In genomic region chr2:58035352-58035751, GRCh38 we compare ENCODE assay signal across 16 cellular contexts. TPM values are rescaled to one million over a fixed set of nuclear protein-coding genes. Genes with fewer than 3 reads are reported as not detected.
DNase-seq lines count a peak whose midpoint lies in the region; ATAC-seq and TF ChIP-seq lines count a peak whose summit lies in the region.
"Had no signal": no experiment of that assay in that cellular context is flagged by ENCODE, and none has a peak within 500 bp of the region (broad histone marks: within the 10 kb centered on the region; RNA-seq: fewer than 3 reads in every experiment).

No MANE protein-coding gene starts in this region.

- no peaks in the 10 kb centered on the region for H3K27me3 ChIP-seq in naive thymus-derived CD4-positive, alpha-beta T cell (ENCODE audit: control insufficient read depth in 2 of 2, insufficient read depth in 2 of 2, low read length in 2 of 2)
- H3K27me3 ChIP-seq: hepatocyte had no signal

- peaks cover 0 to 7% (median 4%) of the 10 kb centered on the region in 11 donors for H3K9me3 Mint-ChIP-seq in naive thymus-derived CD4-positive, alpha-beta T cell

- H3K4me3 ChIP-seq in naive thymus-derived CD4-positive, alpha-beta T cell (ENCODE audit: low read length), result no peak overlapping the region
- H3K4me3 ChIP-seq: hepatocyte had no signal

- H3K4me1 Mint-ChIP-seq in naive thymus-derived CD4-positive, alpha-beta T cell, result peaks cover 0 to 6% (median 0%) of the 10 kb centered on the region in 7 donors
- H3K4me1 Mint-ChIP-seq: CD8-positive, alpha-beta memory T cell had no signal

- H3K9me3 ChIP-seq in naive thymus-derived CD4-positive, alpha-beta T cell (ENCODE audit: control insufficient read depth in 2 of 3, low read length in 3 of 3), result no peaks in the 10 kb centered on the region

- H3K4me3 Mint-ChIP-seq in naive thymus-derived CD4-positive, alpha-beta T cell, result no peak overlapping the region
- H3K4me3 Mint-ChIP-seq: CD8-positive, alpha-beta memory T cell had no signal

- no peak overlapping the region for H3K27ac ChIP-seq in naive thymus-derived CD4-positive, alpha-beta T cell (ENCODE audit: low read depth, low read length)
- H3K27ac ChIP-seq: hepatocyte, HL-60, VCaP had no signal

- H3K36me3 ChIP-seq in naive thymus-derived CD4-positive, alpha-beta T cell (ENCODE audit: control insufficient read depth in 2 of 3, insufficient read depth in 3 of 3, low read length in 3 of 3), result no peaks in the 10 kb centered on the region

- no peak overlapping the region for H3K27ac Mint-ChIP-seq in naive thymus-derived CD4-positive, alpha-beta T cell
- H3K27ac Mint-ChIP-seq: CD8-positive, alpha-beta memory T cell had no signal

- peak; percentile 72 for ATAC-seq in GM18909 (IDR thresholded peaks at IDR 0.05; ENCODE audit: poor library complexity, unreplicated experiment)
- peak; percentile 66 for ATAC-seq in GM21619 (IDR thresholded peaks at IDR 0.05; ENCODE audit: unreplicated experiment)
- peak; percentile 55 for ATAC-seq in HG03095 (IDR thresholded peaks at IDR 0.05; ENCODE audit: unreplicated experiment)
- no peak for ATAC-seq in naive thymus-derived CD4-positive, alpha-beta T cell

- DNase-seq in germinal center (ENCODE audit: low spot score) (peak; percentile 10), COR-L47 (lab: John Stamatoyannopoulos, UW) (no peak), NCI-H2029 (lab: John Stamatoyannopoulos, UW) (no peak), GM13976 (ENCODE audit: low spot score) (no peak)
- DNase-seq in naive thymus-derived CD4-positive, alpha-beta T cell, result no peak
- DNase-seq: CD8-positive, alpha-beta memory T cell; mammary epithelial cell; NCI-H345; occipital lobe; Right ventricle myocardium superior had no signal

- H3K36me3 Mint-ChIP-seq in naive thymus-derived CD4-positive, alpha-beta T cell, result peaks cover 5 to 39% (median 37%) of the 10 kb centered on the region in 5 donors

- POLR2A ChIA-PET in naive thymus-derived CD4-positive, alpha-beta T cell (lab: Charles Lee), result no interaction called here

- intact Hi-C loops in naive thymus-derived CD4-positive, alpha-beta T cell (cut with micrococcal nuclease), result no loop called here

- in situ Hi-C loops in GM13976 (cut with MboI; ENCODE audit: low sequenced_read_pairs, unreplicated experiment), result loop anchor here (10.0 kb wide), 1 partner anchor 121 kb away; no protein-coding TSS in a partner anchor

- no peak for TF ChIP-seq CTCF in GM13976 (IDR thresholded peaks at IDR 0.05; ENCODE audit: borderline replicate concordance, control extremely low read depth, extremely low read depth, insufficient read depth, missing control alignments)

- H3K4me1 ChIP-seq in naive thymus-derived CD4-positive, alpha-beta T cell (ENCODE audit: control insufficient read depth in 2 of 2, insufficient read depth in 2 of 2, low read length in 2 of 2), result no peaks in the 10 kb centered on the region

- CTCF ChIA-PET in naive thymus-derived CD4-positive, alpha-beta T cell (lab: Charles Lee), result no interaction called here

- no peaks in the 10 kb centered on the region for H3K27me3 Mint-ChIP-seq in naive thymus-derived CD4-positive, alpha-beta T cell
- H3K27me3 Mint-ChIP-seq: CD8-positive, alpha-beta memory T cell had no signal

RNA-seq across cellular contexts. Expression of gene VRK2, which starts 11.3 kb away (rescaled TPM):
- total RNA-seq in naive thymus-derived CD4-positive, alpha-beta T cell, result 10 to 100 TPM; 13.1 to 24.5 (median 14.1) TPM
- 10 to 100 TPM; 15.2 to 18.1 TPM for polyA plus RNA-seq in naive thymus-derived CD4-positive, alpha-beta T cell
